8 cellular contexts compared by ENCODE assay signal in genomic region chr9:133121200-133122166, GRCh38. TPM values are rescaled to one million over a fixed set of nuclear protein-coding genes. Genes with fewer than 3 reads are reported as not detected.
A peak's percentile ranks its signal among the peaks of the same experiment; 100 is the strongest.
DNase-seq lines count a peak whose midpoint lies in the region; ATAC-seq and TF ChIP-seq lines count a peak whose summit lies in the region.

RALGDS (minus strand) TSS chr9:133121240; CDS start chr9:133121154, 86 bp downstream.

- H3K36me3 Mint-ChIP-seq in activated T-helper 17 cell treated with anti-CD3 and anti-CD28 coated beads, Interleukin-2, amount 50 U/mL, for 72 hours (ENCODE audit: low read depth), result peaks cover 56% of the 10 kb centered on the region
- peaks cover 0 to 2% (median 0%) of the 10 kb centered on the region in 3 donors for H3K36me3 Mint-ChIP-seq in naive thymus-derived CD8-positive, alpha-beta T cell
- H3K36me3 Mint-ChIP-seq in stimulated activated naive B cell treated with anti-CD40 and anti-IgM and Interleukin-4, amounts not matched to agents 10 μg/mL and 1 μg/mL and 100 μg/mL, for 72 hours, result peaks cover 5 to 7% of the 10 kb centered on the region in 2 donors

- peak; percentile 43 for DNase-seq in DMS 273 treated with DMSO at 0.1 percent for 48 hours (lab: John Stamatoyannopoulos, UW)
- DNase-seq in RWPE2 (ENCODE audit: low spot score), result peak; percentile 85
- DNase-seq in fibroblast of mammary gland (ENCODE audit: low read depth), result peak; percentile 71
- peak; percentile 83 to 97 (median 88) for DNase-seq in naive thymus-derived CD8-positive, alpha-beta T cell
- peak; percentile 75 for DNase-seq in stimulated activated naive B cell treated with anti-CD40 and anti-IgM and Interleukin-4, amounts not matched to agents 10 μg/mL and 1 μg/mL and 100 μg/mL, for 72 hours

- H3K4me1 ChIP-seq in RWPE2 (ENCODE audit: insufficient read depth, poor library complexity, severe bottlenecking), result no peaks in the 10 kb centered on the region

- TF ChIP-seq CTCF in RWPE2 (IDR thresholded peaks at IDR 0.05; ENCODE audit: poor library complexity, severe bottlenecking) (no peak), fibroblast of mammary gland (conservative IDR thresholded peaks at IDR 0.05; ENCODE audit: control insufficient read depth, insufficient read depth, low read depth, low read length) (no peak)

- H3K27me3 ChIP-seq in RWPE2 (ENCODE audit: insufficient read depth, poor library complexity, severe bottlenecking), result no peaks in the 10 kb centered on the region

- peak within 1 kb of the TSS; percentile 85 for H3K4me3 Mint-ChIP-seq in activated T-helper 17 cell treated with anti-CD3 and anti-CD28 coated beads, Interleukin-2, amount 50 U/mL, for 72 hours
- peak within 1 kb of the TSS; percentile 75 to 89 (median 82) for H3K4me3 Mint-ChIP-seq in naive thymus-derived CD8-positive, alpha-beta T cell
- peak within 1 kb of the TSS; percentile 81 to 82 for H3K4me3 Mint-ChIP-seq in stimulated activated naive B cell treated with anti-CD40 and anti-IgM and Interleukin-4, amounts not matched to agents 10 μg/mL and 1 μg/mL and 100 μg/mL, for 72 hours

- peaks cover 30% of the 10 kb centered on the region for H3K4me1 Mint-ChIP-seq in activated T-helper 17 cell treated with anti-CD3 and anti-CD28 coated beads, Interleukin-2, amount 50 U/mL, for 72 hours
- H3K4me1 Mint-ChIP-seq in naive thymus-derived CD8-positive, alpha-beta T cell, result peaks cover 37 to 75% (median 64%) of the 10 kb centered on the region in 4 donors
- H3K4me1 Mint-ChIP-seq in stimulated activated naive B cell treated with anti-CD40 and anti-IgM and Interleukin-4, amounts not matched to agents 10 μg/mL and 1 μg/mL and 100 μg/mL, for 72 hours, result peaks cover 46 to 74% of the 10 kb centered on the region in 2 donors

- ATAC-seq in GM21723 (IDR thresholded peaks at IDR 0.05; ENCODE audit: unreplicated experiment), result peak; percentile 62
- ATAC-seq in RWPE2 (ENCODE audit: low read depth), result peak; percentile 62
- ATAC-seq in activated T-helper 17 cell treated with anti-CD3 and anti-CD28 coated beads, Interleukin-2, amount 50 U/mL, for 72 hours (replicated peaks), result peak; percentile 84
- ATAC-seq in naive thymus-derived CD8-positive, alpha-beta T cell, result peak; percentile 72 to 76
- ATAC-seq in stimulated activated naive B cell treated with anti-CD40 and anti-IgM and Interleukin-4, amounts not matched to agents 10 μg/mL and 1 μg/mL and 100 μg/mL, for 72 hours (replicated peaks), result peak; percentile 78 to 82

- POLR2A ChIA-PET in naive thymus-derived CD8-positive, alpha-beta T cell (lab: Charles Lee), result interaction anchor here (0.9 to 6.0 kb wide), 7 partner anchors 9 to 27 kb away, joined by 3 to 54 read pairs (median 12); no protein-coding TSS in a partner anchor

- H3K9me3 Mint-ChIP-seq in activated T-helper 17 cell treated with anti-CD3 and anti-CD28 coated beads, Interleukin-2, amount 50 U/mL, for 72 hours, result no peaks in the 10 kb centered on the region
- no peaks in the 10 kb centered on the region for H3K9me3 Mint-ChIP-seq in naive thymus-derived CD8-positive, alpha-beta T cell
- H3K9me3 Mint-ChIP-seq in stimulated activated naive B cell treated with anti-CD40 and anti-IgM and Interleukin-4, amounts not matched to agents 10 μg/mL and 1 μg/mL and 100 μg/mL, for 72 hours, result no peaks in the 10 kb centered on the region

- H3K36me3 ChIP-seq in KOPT-K1 (ENCODE audit: insufficient read depth, low read length) (no peaks in the 10 kb centered on the region; the same call in 1 of the 2 replicates), RWPE2 (ENCODE audit: low read depth) (no peaks in the 10 kb centered on the region)

- H3K9me3 ChIP-seq in KOPT-K1 (ENCODE audit: insufficient read depth, low read length, poor library complexity, severe bottlenecking) (no peaks in the 10 kb centered on the region), RWPE2 (ENCODE audit: severe bottlenecking) (no peaks in the 10 kb centered on the region)

- H3K27ac Mint-ChIP-seq in activated T-helper 17 cell treated with anti-CD3 and anti-CD28 coated beads, Interleukin-2, amount 50 U/mL, for 72 hours, result peak within 1 kb of the TSS; percentile 91
- peak within 1 kb of the TSS; percentile 90 to 100 (median 98) for H3K27ac Mint-ChIP-seq in naive thymus-derived CD8-positive, alpha-beta T cell
- H3K27ac Mint-ChIP-seq in stimulated activated naive B cell treated with anti-CD40 and anti-IgM and Interleukin-4, amounts not matched to agents 10 μg/mL and 1 μg/mL and 100 μg/mL, for 72 hours, result peak within 1 kb of the TSS; percentile 85

- H3K27ac ChIP-seq in KOPT-K1 (ENCODE audit: low read depth, low read length, poor library complexity, severe bottlenecking) (peak within 1 kb of the TSS; percentile 38), RWPE2 (ENCODE audit: poor library complexity, severe bottlenecking) (peak within 1 kb of the TSS; percentile 22)

- H3K4me3 ChIP-seq in RWPE2 (ENCODE audit: severe bottlenecking), result peak within 1 kb of the TSS; percentile 56
- H3K4me3 ChIP-seq in fibroblast of mammary gland (ENCODE audit: control insufficient read depth, low read depth, low read length), result peak within 1 kb of the TSS; percentile 55

- H3K27me3 Mint-ChIP-seq in activated T-helper 17 cell treated with anti-CD3 and anti-CD28 coated beads, Interleukin-2, amount 50 U/mL, for 72 hours, result no peaks in the 10 kb centered on the region
- no peaks in the 10 kb centered on the region for H3K27me3 Mint-ChIP-seq in naive thymus-derived CD8-positive, alpha-beta T cell
- no peaks in the 10 kb centered on the region for H3K27me3 Mint-ChIP-seq in stimulated activated naive B cell treated with anti-CD40 and anti-IgM and Interleukin-4, amounts not matched to agents 10 μg/mL and 1 μg/mL and 100 μg/mL, for 72 hours

RNA-seq across cellular contexts. Expression of gene RALGDS, which starts in this region (rescaled TPM):
- total RNA-seq in activated T-helper 17 cell treated with anti-CD3 and anti-CD28 coated beads, Interleukin-2, amount 50 U/mL, for 72 hours, result 100 to 1,000 TPM; 101 to 156 TPM
- 10 to 100 TPM; 93.7 to 99.9 TPM for total RNA-seq in naive thymus-derived CD8-positive, alpha-beta T cell
- 10 to 100 TPM; 14.1 to 35.5 (median 29.4) TPM for polyA plus RNA-seq in naive thymus-derived CD8-positive, alpha-beta T cell

Comparison
In these comparisons a context has a peak if more than half of its experiments do, and no peak if none do; other contexts are left out.
1. Peak in every context shown above with its lines: DNase-seq, ATAC-seq, H3K4me3 ChIP-seq and H3K27ac ChIP-seq.